Comparison of ENCODE assay signal across 8 cellular contexts in genomic region chr1:158830904-158831507, GRCh38. TPM values are rescaled to one million over a fixed set of nuclear protein-coding genes. Genes with fewer than 3 reads are reported as not detected.
DNase-seq lines count a peak whose midpoint lies in the region; ATAC-seq and TF ChIP-seq lines count a peak whose summit lies in the region.

Gene MNDA (plus strand): TSS chr1:158831351. CDS start chr1:158842154, 10,803 bp downstream.

- DNase-seq in GM13977 (ENCODE audit: low spot score) (peak; percentile 58), left lobe of liver (ENCODE audit: low spot score) (no peak), cerebellar cortex (ENCODE audit: low spot score) (no peak), activated gamma-delta T cell (lab: John Stamatoyannopoulos, UW) (no peak), occipital lobe (lab: John Stamatoyannopoulos, UW) (no peak)
- no peak for DNase-seq in activated naive CD4-positive, alpha-beta T cell treated with anti-CD3 and anti-CD28 coated beads, Interleukin-2, amount 50 U/mL, for 16 hours

- ATAC-seq in GM21447 (IDR thresholded peaks at IDR 0.05; ENCODE audit: unreplicated experiment) (peak; percentile 92), HG03571 (IDR thresholded peaks at IDR 0.05; ENCODE audit: unreplicated experiment) (peak; percentile 96), left lobe of liver (peak; percentile 20)

- no peak for TF ChIP-seq CTCF in GM13977 (IDR thresholded peaks at IDR 0.05; ENCODE audit: extremely low read depth, insufficient read depth, missing control alignments)

- in situ Hi-C loops in GM13977 (cut with MboI; ENCODE audit: low pct_unique_long_range_greater_than_20kb, low sequenced_read_pairs, unreplicated experiment) = no loop called here

RNA-seq across cellular contexts. Expression of gene MNDA, which starts in this region (rescaled TPM):
- total RNA-seq in left lobe of liver = 0.53 TPM
- 4.2 TPM for total RNA-seq in occipital lobe

Comparison
In these comparisons a context has a peak if more than half of its experiments do, and no peak if none do; other contexts are left out.
1. Peak in ATAC-seq in left lobe of liver; RNA of the gene not detected or under 1 TPM.
2. ATAC-seq: peak in every context shown above with its lines; median percentile 96 in HG03571; 92 in GM21447; 20 in left lobe of liver.